Comparison of ENCODE assay signal across 14 cellular contexts in genomic region chr1:241485145-241485544, GRCh38.
DNase-seq lines count a peak whose midpoint lies in the region; ATAC-seq lines count a peak whose summit lies in the region.
"Had no signal": no experiment of that assay in that cellular context is flagged by ENCODE, and none has a peak within 500 bp of the region (broad histone marks: within the 10 kb centered on the region; RNA-seq: fewer than 3 reads in every experiment).

No MANE protein-coding gene starts in this region.

- DNase-seq in amygdala (lab: John Stamatoyannopoulos, UW) (no peak), middle frontal gyrus (ENCODE audit: extremely low spot score, low spot score) (no peak), nucleus accumbens (lab: John Stamatoyannopoulos, UW) (no peak), glomerular visceral epithelial cell (ENCODE audit: extremely low spot score) (no peak)
- DNase-seq: activated CD4-positive, CD25-positive, alpha-beta regulatory T cell; activated naive CD4-positive, alpha-beta T cell; C1 segment of cervical spinal cord; NCI-H226; SIG-M5; transverse colon had no signal

- peak; percentile 76 for ATAC-seq in GM18517 (IDR thresholded peaks at IDR 0.05; ENCODE audit: unreplicated experiment)
- ATAC-seq in GM19468 (IDR thresholded peaks at IDR 0.05; ENCODE audit: extremely low read depth, unreplicated experiment): peak; percentile 45
- ATAC-seq in HG02938 (IDR thresholded peaks at IDR 0.05; ENCODE audit: unreplicated experiment): peak; percentile 89
- peak; percentile 45 for ATAC-seq in HG03521 (IDR thresholded peaks at IDR 0.05; ENCODE audit: unreplicated experiment)
